Comparison of ENCODE assay signal across 1 cellular context in the genomic region with DNA sequence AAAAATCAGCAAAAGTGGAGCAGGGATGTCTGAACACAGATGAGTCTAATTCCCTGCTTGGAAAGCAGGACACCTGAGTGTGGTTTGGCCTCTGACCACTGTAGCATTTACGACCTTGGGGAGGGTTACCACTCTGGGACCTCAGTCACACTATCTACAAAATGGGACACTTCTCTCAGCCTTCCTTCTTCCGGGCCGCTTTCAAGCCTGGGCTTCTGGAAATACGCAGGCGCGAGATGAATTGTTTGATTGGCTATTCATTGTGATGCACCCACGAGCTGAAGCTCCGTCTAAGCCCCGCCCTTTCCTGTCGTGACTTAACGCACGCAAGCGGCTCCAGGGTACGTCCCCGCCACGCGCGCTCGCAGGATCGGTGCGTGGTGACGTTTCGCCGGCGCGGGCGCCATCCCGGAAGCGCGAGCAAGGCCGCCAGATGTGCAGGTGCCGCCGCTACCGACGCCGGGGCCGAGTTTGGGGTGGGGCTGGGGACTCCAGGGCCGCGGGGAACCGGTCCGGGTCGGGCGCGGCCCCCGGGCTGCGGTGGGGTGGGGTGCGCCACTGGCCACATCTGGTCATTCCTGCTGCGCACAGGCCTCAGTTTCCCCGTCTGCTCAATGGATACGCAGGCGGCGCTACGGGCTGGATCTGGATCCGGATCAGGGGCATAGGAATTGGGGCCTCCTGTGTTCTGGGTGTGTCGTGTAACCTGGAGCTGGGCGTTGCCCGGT.
TF ChIP-seq lines count a peak whose summit lies in the region.

A gene with protein sequence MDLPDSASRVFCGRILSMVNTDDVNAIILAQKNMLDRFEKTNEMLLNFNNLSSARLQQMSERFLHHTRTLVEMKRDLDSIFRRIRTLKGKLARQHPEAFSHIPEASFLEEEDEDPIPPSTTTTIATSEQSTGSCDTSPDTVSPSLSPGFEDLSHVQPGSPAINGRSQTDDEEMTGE (plus strand): TSS at position 397 of the 728 bp plus-strand sequence. CDS start 4,187 bp downstream, outside the sequence.

TF ChIP-seq in K562, 482 proteins besides CTCF, POLR2A, EP300 and RAD21 (continued from another document and continues in another):
- TF ChIP-seq ZMIZ1 (IDR thresholded peaks at IDR 0.05; ENCODE audit: low read depth in 2 of 2, low read length in 2 of 2) = no peak
- TF ChIP-seq CEBPZ (IDR thresholded peaks at IDR 0.05; ENCODE audit: borderline replicate concordance, low read depth, low read length) = no peak
- TF ChIP-seq EZH2 (IDR thresholded peaks at IDR 0.05; ENCODE audit: borderline replicate concordance, low read depth, low read length) = no peak
- TF ChIP-seq KLF10 (CRISPR knock-in tag; IDR thresholded peaks at IDR 0.05) = no peak
- TF ChIP-seq KLF6 (CRISPR knock-in tag; IDR thresholded peaks at IDR 0.05; ENCODE audit: borderline replicate concordance) = no peak
- peak; percentile 86 for TF ChIP-seq ETV5 (CRISPR knock-in tag; IDR thresholded peaks at IDR 0.05; ENCODE audit: low read depth)
- TF ChIP-seq, protein P1, sequence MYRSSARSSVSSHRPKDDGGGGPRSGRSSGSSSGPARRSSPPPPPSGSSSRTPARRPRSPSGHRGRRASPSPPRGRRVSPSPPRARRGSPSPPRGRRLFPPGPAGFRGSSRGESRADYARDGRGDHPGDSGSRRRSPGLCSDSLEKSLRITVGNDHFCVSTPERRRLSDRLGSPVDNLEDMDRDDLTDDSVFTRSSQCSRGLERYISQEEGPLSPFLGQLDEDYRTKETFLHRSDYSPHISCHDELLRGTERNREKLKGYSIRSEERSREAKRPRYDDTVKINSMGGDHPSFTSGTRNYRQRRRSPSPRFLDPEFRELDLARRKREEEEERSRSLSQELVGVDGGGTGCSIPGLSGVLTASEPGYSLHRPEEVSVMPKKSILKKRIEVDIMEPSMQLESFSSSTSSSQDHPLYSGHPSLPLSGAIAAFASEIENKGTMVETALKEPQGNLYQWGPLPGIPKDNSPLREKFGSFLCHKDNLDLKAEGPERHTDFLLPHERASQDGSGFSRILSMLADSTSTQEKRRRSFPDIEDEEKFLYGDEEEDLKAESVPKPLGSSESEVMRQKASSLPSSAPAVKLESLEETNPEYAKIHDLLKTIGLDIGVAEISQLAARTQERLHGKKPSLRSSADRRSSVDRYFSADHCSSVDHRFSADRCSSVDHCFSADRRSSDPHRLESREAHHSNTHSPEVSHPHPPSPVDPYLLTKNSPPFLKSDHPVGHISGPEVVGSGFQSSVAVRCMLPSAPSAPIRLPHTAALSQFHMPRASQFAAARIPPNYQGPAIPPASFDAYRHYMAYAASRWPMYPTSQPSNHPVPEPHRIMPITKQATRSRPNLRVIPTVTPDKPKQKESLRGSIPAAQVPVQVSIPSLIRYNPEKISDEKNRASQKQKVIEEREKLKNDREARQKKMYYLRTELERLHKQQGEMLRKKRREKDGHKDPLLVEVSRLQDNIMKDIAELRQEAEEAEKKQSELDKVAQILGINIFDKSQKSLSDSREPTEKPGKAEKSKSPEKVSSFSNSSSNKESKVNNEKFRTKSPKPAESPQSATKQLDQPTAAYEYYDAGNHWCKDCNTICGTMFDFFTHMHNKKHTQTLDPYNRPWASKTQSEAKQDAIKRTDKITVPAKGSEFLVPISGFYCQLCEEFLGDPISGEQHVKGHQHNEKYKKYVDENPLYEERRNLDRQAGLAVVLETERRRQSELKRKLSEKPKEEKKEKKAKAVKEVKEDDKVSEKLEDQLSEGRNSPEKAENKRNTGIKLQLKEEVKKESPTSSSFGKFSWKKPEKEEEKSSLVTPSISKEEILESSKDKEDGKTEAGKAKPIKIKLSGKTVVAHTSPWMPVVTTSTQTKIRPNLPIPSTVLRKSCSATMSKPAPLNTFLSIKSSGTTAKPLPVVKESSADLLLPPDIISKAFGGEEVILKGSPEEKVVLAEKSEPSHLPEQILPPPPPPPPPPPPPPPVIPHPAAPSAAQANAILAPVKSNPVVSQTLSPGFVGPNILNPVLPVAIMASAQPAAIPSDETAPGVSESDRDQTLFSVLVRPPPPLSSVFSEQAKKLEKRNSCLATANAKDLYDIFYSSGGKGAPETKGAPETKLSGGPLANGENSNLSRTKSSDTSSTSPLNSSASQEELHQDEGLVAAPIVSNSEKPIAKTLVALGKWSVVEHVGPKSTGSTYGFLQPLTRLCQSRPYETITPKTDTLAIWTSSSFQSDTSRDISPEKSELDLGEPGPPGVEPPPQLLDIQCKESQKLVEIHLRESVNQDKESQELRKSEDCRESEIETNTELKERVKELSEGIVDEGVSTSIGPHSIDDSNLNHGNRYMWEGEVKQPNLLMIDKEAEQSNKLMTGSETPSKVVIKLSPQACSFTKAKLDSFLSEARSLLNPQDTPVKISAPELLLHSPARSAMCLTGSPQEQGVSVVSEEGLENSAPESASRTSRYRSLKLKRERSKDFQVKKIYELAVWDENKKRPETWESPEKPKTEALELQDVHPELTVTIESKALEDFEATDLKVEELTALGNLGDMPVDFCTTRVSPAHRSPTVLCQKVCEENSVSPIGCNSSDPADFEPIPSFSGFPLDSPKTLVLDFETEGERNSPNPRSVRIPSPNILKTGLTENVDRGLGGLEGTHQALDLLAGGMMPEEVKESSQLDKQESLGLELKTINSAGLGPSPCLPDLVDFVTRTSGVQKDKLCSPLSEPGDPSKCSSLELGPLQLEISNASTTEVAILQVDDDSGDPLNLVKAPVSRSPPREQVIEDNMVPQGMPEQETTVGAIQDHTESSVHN (IDR thresholded peaks at IDR 0.05; ENCODE audit: borderline replicate concordance in 1 of 2, low read depth in 1 of 2) = no peak
- TF ChIP-seq E2F5 (CRISPR knock-in tag; IDR thresholded peaks at IDR 0.05) = no peak
- no peak for TF ChIP-seq ZNF512 (tag; IDR thresholded peaks at IDR 0.05)
- TF ChIP-seq CBX5 (IDR thresholded peaks at IDR 0.05; ENCODE audit: borderline replicate concordance, low read depth) = no peak
- TF ChIP-seq ZNF263 (CRISPR knock-in tag; IDR thresholded peaks at IDR 0.05; ENCODE audit: borderline replicate concordance) = peak; percentile 42; the same call in 1 of the 2 replicates
- no peak for TF ChIP-seq HMG20B (CRISPR knock-in tag; IDR thresholded peaks at IDR 0.05)
- no peak for TF ChIP-seq HNRNPK (IDR thresholded peaks at IDR 0.05; ENCODE audit: low read depth, low read length, poor library complexity, severe bottlenecking)
- no peak for TF ChIP-seq MCM3 (IDR thresholded peaks at IDR 0.05)
- TF ChIP-seq SAFB2 (IDR thresholded peaks at IDR 0.05; ENCODE audit: borderline replicate concordance, low read depth, low read length, severe bottlenecking) = no peak
- TF ChIP-seq ZFP30 (CRISPR knock-in tag; IDR thresholded peaks at IDR 0.05; ENCODE audit: borderline replicate concordance) = no peak
- TF ChIP-seq, protein P2, sequence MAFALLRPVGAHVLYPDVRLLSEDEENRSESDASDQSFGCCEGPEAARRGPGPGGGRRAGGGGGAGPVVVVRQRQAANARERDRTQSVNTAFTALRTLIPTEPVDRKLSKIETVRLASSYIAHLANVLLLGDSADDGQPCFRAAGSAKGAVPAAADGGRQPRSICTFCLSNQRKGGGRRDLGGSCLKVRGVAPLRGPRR (CRISPR knock-in tag; IDR thresholded peaks at IDR 0.05) = no peak
- TF ChIP-seq SIN3A (IDR thresholded peaks at IDR 0.05; ENCODE audit: borderline replicate concordance in 2 of 2, control insufficient read depth in 1 of 2, low read depth in 2 of 2, low read length in 2 of 2) = peak; percentile 63 to 89; a peak in 2 of 4 replicates
- TF ChIP-seq, protein P3, sequence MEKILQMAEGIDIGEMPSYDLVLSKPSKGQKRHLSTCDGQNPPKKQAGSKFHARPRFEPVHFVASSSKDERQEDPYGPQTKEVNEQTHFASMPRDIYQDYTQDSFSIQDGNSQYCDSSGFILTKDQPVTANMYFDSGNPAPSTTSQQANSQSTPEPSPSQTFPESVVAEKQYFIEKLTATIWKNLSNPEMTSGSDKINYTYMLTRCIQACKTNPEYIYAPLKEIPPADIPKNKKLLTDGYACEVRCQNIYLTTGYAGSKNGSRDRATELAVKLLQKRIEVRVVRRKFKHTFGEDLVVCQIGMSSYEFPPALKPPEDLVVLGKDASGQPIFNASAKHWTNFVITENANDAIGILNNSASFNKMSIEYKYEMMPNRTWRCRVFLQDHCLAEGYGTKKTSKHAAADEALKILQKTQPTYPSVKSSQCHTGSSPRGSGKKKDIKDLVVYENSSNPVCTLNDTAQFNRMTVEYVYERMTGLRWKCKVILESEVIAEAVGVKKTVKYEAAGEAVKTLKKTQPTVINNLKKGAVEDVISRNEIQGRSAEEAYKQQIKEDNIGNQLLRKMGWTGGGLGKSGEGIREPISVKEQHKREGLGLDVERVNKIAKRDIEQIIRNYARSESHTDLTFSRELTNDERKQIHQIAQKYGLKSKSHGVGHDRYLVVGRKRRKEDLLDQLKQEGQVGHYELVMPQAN (IDR thresholded peaks at IDR 0.05; ENCODE audit: borderline replicate concordance) = peak; percentile 48; the same call in 1 of the 2 replicates
- TF ChIP-seq ETS2 (tag; IDR thresholded peaks at IDR 0.05; ENCODE audit: borderline replicate concordance, poor library complexity, severe bottlenecking) = no peak
- peak; percentile 54; the same call in 1 of the 2 replicates for TF ChIP-seq RB1 (IDR thresholded peaks at IDR 0.05; ENCODE audit: low read depth)
- no peak for TF ChIP-seq ZNF140 (CRISPR knock-in tag; IDR thresholded peaks at IDR 0.05)
- TF ChIP-seq PPARD (CRISPR knock-in tag; IDR thresholded peaks at IDR 0.05) = no peak
- TF ChIP-seq NCOA2 (IDR thresholded peaks at IDR 0.05; ENCODE audit: partially characterized antibody in 2 of 2) = no peak
- no peak for TF ChIP-seq ELK1 (CRISPR knock-in tag; IDR thresholded peaks at IDR 0.05)
- TF ChIP-seq MIER1 (IDR thresholded peaks at IDR 0.05; ENCODE audit: low read depth) = no peak
- TF ChIP-seq PCBP2 (IDR thresholded peaks at IDR 0.05; ENCODE audit: low read depth, low read length, poor library complexity, severe bottlenecking) = no peak
